8 cellular contexts compared by ENCODE assay signal in the genomic region with DNA sequence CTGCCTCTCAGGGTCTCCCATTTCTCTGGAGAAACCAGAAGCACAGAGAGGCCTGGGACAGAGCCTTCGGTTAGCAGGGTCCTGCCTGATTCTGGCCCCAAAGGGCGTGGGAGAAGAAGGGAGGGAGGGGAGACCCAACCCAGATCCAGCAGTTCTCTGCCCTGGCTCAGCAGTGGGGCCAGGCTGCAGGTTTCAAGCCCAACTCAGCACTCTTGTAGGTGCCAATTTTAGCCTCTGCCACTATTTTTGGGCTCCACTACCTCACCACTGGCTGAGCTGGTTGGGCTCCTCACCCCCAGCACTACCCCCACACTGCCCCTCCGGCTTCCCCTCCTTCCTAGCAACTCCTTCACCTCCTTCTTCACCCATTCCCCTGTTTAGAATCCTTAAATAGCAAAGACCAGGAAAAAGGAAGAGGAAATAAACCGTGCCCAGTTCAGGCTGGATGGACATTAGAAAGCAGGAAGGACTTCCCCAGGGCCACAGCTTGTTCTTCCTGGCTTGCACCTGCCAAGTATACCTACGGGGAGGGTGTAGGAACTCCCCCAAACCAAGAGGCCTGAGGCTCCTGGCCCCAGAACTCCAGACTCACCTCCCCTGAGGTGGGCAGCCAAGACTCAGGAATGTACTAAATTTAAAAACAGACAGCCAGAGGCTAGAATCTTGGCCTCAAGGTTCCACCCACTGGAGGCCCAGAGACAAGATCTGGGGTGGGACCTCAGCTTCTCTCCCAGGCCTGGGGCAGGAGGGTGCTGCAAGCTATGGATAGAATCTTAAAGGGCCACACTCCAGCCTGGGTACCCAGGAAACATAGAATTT. TPM values are rescaled to one million over a fixed set of nuclear protein-coding genes. Genes with fewer than 3 reads are reported as not detected.
A peak's percentile ranks its signal among the peaks of the same experiment; 100 is the strongest.
DNase-seq lines count a peak whose midpoint lies in the region; ATAC-seq and TF ChIP-seq lines count a peak whose summit lies in the region.

No MANE protein-coding gene starts in this region.

- H4K20me1 ChIP-seq in fibroblast of lung (ENCODE audit: control insufficient read depth, extremely low read depth, insufficient read depth, low read length): no peaks in the 10 kb centered on the region

- H3K36me3 ChIP-seq in H7 (replicated peaks; ENCODE audit: control insufficient read depth, insufficient read depth, low read length) (no peaks in the 10 kb centered on the region; the same call in 1 of the 2 replicates), SK-N-MC (ENCODE audit: insufficient read depth, low read length) (peaks cover 14% of the 10 kb centered on the region; the same call in 1 of the 2 replicates), fibroblast of lung (ENCODE audit: control insufficient read depth, insufficient read depth, low read length) (no peaks in the 10 kb centered on the region), parathyroid adenoma (ENCODE audit: control insufficient read depth, insufficient read depth, low read length) (no peaks in the 10 kb centered on the region)

- H3K4me2 ChIP-seq in fibroblast of lung (ENCODE audit: extremely low read depth, insufficient read depth, low read length) (peak overlapping the region; percentile 96), parathyroid adenoma (ENCODE audit: low read length) (peak overlapping the region; percentile 85)

- H3K9ac ChIP-seq in SK-N-MC (ENCODE audit: insufficient read length): peak overlapping the region; percentile 92
- peak overlapping the region; percentile 76 for H3K9ac ChIP-seq in fibroblast of lung (ENCODE audit: insufficient read depth, low read length)
- no peak overlapping the region for H3K9ac ChIP-seq in parathyroid adenoma

- H3K27ac ChIP-seq in SK-N-MC (peak overlapping the region; percentile 89), fibroblast of lung (ENCODE audit: insufficient read depth, low read length) (peak overlapping the region; percentile 87), parathyroid adenoma (peak overlapping the region; percentile 80)

- H2AFZ ChIP-seq in fibroblast of lung (ENCODE audit: low read length): no peak overlapping the region
- no peak overlapping the region for H2AFZ ChIP-seq in parathyroid adenoma

- no peaks in the 10 kb centered on the region for H3K27me3 ChIP-seq in H7 (ENCODE audit: control insufficient read depth, insufficient read depth, low read length)
- H3K27me3 ChIP-seq in fibroblast of lung (ENCODE audit: control insufficient read depth, insufficient read depth, low read length): no peaks in the 10 kb centered on the region
- H3K27me3 ChIP-seq in parathyroid adenoma (ENCODE audit: control insufficient read depth, insufficient read depth, low read length): no peaks in the 10 kb centered on the region

- peak; percentile 19 for DNase-seq in H7
- DNase-seq in SK-N-MC (ENCODE audit: low read depth, low spot score): no peak
- no peak for DNase-seq in fibroblast of lung (ENCODE audit: low read depth in 2 of 2)
- no peak for DNase-seq in NCI-H82 treated with DMSO at 0.1 percent for 48 hours (lab: John Stamatoyannopoulos, UW; ENCODE audit: unreplicated experiment)
- DNase-seq in NCI-H1436 treated with DMSO at 0.1 percent for 48 hours (lab: John Stamatoyannopoulos, UW): no peak
- no peak for DNase-seq in DMS 273 (lab: John Stamatoyannopoulos, UW; ENCODE audit: unreplicated experiment)

- peaks cover 38% of the 10 kb centered on the region for H3K4me1 ChIP-seq in fibroblast of lung (ENCODE audit: control insufficient read depth, extremely low read depth, insufficient read depth, low read length)
- H3K4me1 ChIP-seq in parathyroid adenoma: peaks cover 26% of the 10 kb centered on the region

- H3K79me2 ChIP-seq in fibroblast of lung (ENCODE audit: control insufficient read depth, insufficient read depth, low read length) (peaks cover 72% of the 10 kb centered on the region), parathyroid adenoma (no peaks in the 10 kb centered on the region)

- H3K4me3 ChIP-seq in H7 (ENCODE audit: insufficient read depth, low read depth, low read length) (peak overlapping the region; percentile 99), SK-N-MC (peak overlapping the region; percentile 93), fibroblast of lung (replicated peaks in 1 of 4; ENCODE audit: control extremely low read depth in 1 of 4, insufficient read depth in 1 of 4, low read depth in 3 of 4, low read length in 4 of 4) (peak overlapping the region; percentile 67 to 90 (median 80)), parathyroid adenoma (ENCODE audit: low read depth, low read length) (peak overlapping the region; percentile 92)

- H3K9me3 ChIP-seq in SK-N-MC (ENCODE audit: low read depth, low read length): no peaks in the 10 kb centered on the region
- H3K9me3 ChIP-seq in fibroblast of lung (ENCODE audit: control insufficient read depth, insufficient read depth, low read depth, low read length): no peaks in the 10 kb centered on the region
- H3K9me3 ChIP-seq in parathyroid adenoma (ENCODE audit: control insufficient read depth, low read length): no peaks in the 10 kb centered on the region

- no peak for ATAC-seq in GM19351 (IDR thresholded peaks at IDR 0.05; ENCODE audit: unreplicated experiment)

- TF ChIP-seq CTCF in fibroblast of lung (conservative IDR thresholded peaks at IDR 0.05 in 1 of 2, IDR thresholded peaks at IDR 0.05 in 1 of 2; ENCODE audit: low read depth in 1 of 2, low read length in 2 of 2) (no peak), parathyroid adenoma (IDR thresholded peaks at IDR 0.05) (no peak)

RNA-seq across cellular contexts. Expression of gene ARHGEF2, which starts 1.4 kb away (rescaled TPM):
- total RNA-seq in H7 (2014; rRNA removed; shearing (Covaris generic)): 97.1 and 104 TPM in 2 replicates
- total RNA-seq in fibroblast of lung: 208 and 276 TPM in 2 replicates
- 93.9 and 103 TPM in 2 replicates for polyA plus RNA-seq in fibroblast of lung
- polyA plus RNA-seq in fibroblast of lung (2012): 48.5 and 77.3 TPM in 2 replicates
- polyA minus RNA-seq in fibroblast of lung (ENCODE audit: low replicate concordance): 121 and 150 TPM in 2 replicates

RNA-seq across cellular contexts. Expression of gene RXFP4, which starts 38.3 kb away (rescaled TPM):
- not detected in 2 replicates for total RNA-seq in H7 (2014; rRNA removed; shearing (Covaris generic))
- total RNA-seq in fibroblast of lung: not detected in 2 replicates
- polyA plus RNA-seq in fibroblast of lung: not detected in 2 replicates
- not detected in 2 replicates for polyA plus RNA-seq in fibroblast of lung (2012)
- not detected in 2 replicates for polyA minus RNA-seq in fibroblast of lung (ENCODE audit: low replicate concordance)

RNA-seq across cellular contexts. Expression of gene SSR2, which starts 41.0 kb away (rescaled TPM):
- total RNA-seq in H7 (2014; rRNA removed; shearing (Covaris generic)): 427 and 445 TPM in 2 replicates
- 304 and 455 TPM in 2 replicates for total RNA-seq in fibroblast of lung
- 673 and 941 TPM in 2 replicates for polyA plus RNA-seq in fibroblast of lung
- 321 and 394 TPM in 2 replicates for polyA plus RNA-seq in fibroblast of lung (2012)
- 781 and 908 TPM in 2 replicates for polyA minus RNA-seq in fibroblast of lung (ENCODE audit: low replicate concordance)

RNA-seq across cellular contexts. Expression of gene KHDC4, which starts 45.5 kb away (rescaled TPM):
- total RNA-seq in H7 (2014; rRNA removed; shearing (Covaris generic)): 58.4 and 78.1 TPM in 2 replicates
- total RNA-seq in fibroblast of lung: 18.2 and 24.6 TPM in 2 replicates
- polyA plus RNA-seq in fibroblast of lung: 19.5 and 25.4 TPM in 2 replicates
- polyA plus RNA-seq in fibroblast of lung (2012): 9.0 and 10.4 TPM in 2 replicates
- 4.9 and 22.7 TPM in 2 replicates for polyA minus RNA-seq in fibroblast of lung (ENCODE audit: low replicate concordance)
